ENCODE assay signal across 1 cellular context in genomic region chr9:136704741-136705140, GRCh38.
TF ChIP-seq lines count a peak whose summit lies in the region.
"Not testable (repeated sequence)": the region's sequence is repeated elsewhere in the genome, so short reads cannot be mapped to it uniquely, and the experiment has no call there.

No MANE protein-coding gene starts in this region.

TF ChIP-seq in K562, 482 proteins besides CTCF, POLR2A, EP300 and RAD21:
- TF ChIP-seq, protein P1, sequence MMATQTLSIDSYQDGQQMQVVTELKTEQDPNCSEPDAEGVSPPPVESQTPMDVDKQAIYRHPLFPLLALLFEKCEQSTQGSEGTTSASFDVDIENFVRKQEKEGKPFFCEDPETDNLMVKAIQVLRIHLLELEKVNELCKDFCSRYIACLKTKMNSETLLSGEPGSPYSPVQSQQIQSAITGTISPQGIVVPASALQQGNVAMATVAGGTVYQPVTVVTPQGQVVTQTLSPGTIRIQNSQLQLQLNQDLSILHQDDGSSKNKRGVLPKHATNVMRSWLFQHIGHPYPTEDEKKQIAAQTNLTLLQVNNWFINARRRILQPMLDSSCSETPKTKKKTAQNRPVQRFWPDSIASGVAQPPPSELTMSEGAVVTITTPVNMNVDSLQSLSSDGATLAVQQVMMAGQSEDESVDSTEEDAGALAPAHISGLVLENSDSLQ (IDR thresholded peaks at IDR 0.05) = 0 out of 2 replicates have a peak, but pooled peaks have one; percentile 26
- TF ChIP-seq ZBTB40 (IDR thresholded peaks at IDR 0.05) = peak; percentile 71
- not testable (repeated sequence) for TF ChIP-seq ZBTB40 (CRISPR knock-in tag; IDR thresholded peaks at IDR 0.05)
